9 cellular contexts compared by ENCODE assay signal in genomic region chr17:40485851-40486512, GRCh38. TPM values are rescaled to one million over a fixed set of nuclear protein-coding genes. Genes with fewer than 3 reads are reported as not detected.
DNase-seq lines count a peak whose midpoint lies in the region; ATAC-seq and TF ChIP-seq lines count a peak whose summit lies in the region.
"Had no signal": no experiment of that assay in that cellular context is flagged by ENCODE, and none has a peak within 500 bp of the region (broad histone marks: within the 10 kb centered on the region; RNA-seq: fewer than 3 reads in every experiment).

No MANE protein-coding gene starts in this region.

- no peak overlapping the region for H3K4me3 Mint-ChIP-seq in mesothelial cell of epicardium

- H3K4me1 Mint-ChIP-seq in mesothelial cell of epicardium: peaks cover 31% of the 10 kb centered on the region

- no peaks in the 10 kb centered on the region for H3K9me2 ChIP-seq in PC-3 (replicated peaks; ENCODE audit: low read length)

- peak overlapping the region; percentile 70 for H3K27ac Mint-ChIP-seq in mesothelial cell of epicardium

- intact Hi-C loops in PC-3 (cut with micrococcal nuclease) (loop anchor here (5.0 kb wide), 1 partner anchor 46 kb away; no protein-coding TSS in a partner anchor), body of pancreas (cut with DNase I) (no loop called here)

- peak overlapping the region; percentile 74 for H3K4me2 ChIP-seq in PC-3 (ENCODE audit: low read length)

- H3K4me3 ChIP-seq in PC-3 (ENCODE audit: low read length) (no peak overlapping the region), body of pancreas (no peak overlapping the region)

- H2AFZ ChIP-seq in PC-3 (ENCODE audit: low read length): no peak overlapping the region

- H3K4me1 ChIP-seq in PC-3 (ENCODE audit: insufficient read depth, low read length): peaks cover 66% of the 10 kb centered on the region
- peaks cover 10% of the 10 kb centered on the region for H3K4me1 ChIP-seq in body of pancreas

- DNase-seq in Daoy (ENCODE audit: low read depth) (peak; percentile 98), PC-3 (peak; percentile 91), body of pancreas (peak in 2 of 4 donors; percentile 27 to 49), mesothelial cell of epicardium (ENCODE audit: low spot score in 2 of 2, unreplicated experiment in 2 of 2) (no peak)
- DNase-seq in activated effector memory CD4-positive, alpha-beta T cell treated with anti-CD3 and anti-CD28 coated beads, Interleukin-2, amount 50 U/mL, for 16 hours: no peak
- DNase-seq in activated effector memory CD4-positive, alpha-beta T cell treated with Interleukin-2 at 50 U/mL for 16 hours: no peak

- ATAC-seq in PC-3: peak; percentile 78
- peak; percentile 16 for ATAC-seq in body of pancreas
- ATAC-seq in GM21390 (IDR thresholded peaks at IDR 0.05; ENCODE audit: unreplicated experiment): no peak
- no peak for ATAC-seq in HG03196 (IDR thresholded peaks at IDR 0.05; ENCODE audit: unreplicated experiment)

- H3K9me3 ChIP-seq in PC-3 (ENCODE audit: low read length) (no peaks in the 10 kb centered on the region), body of pancreas (no peaks in the 10 kb centered on the region)

- H3K27me3 ChIP-seq in PC-3 (ENCODE audit: low read length): no peaks in the 10 kb centered on the region
- no peaks in the 10 kb centered on the region for H3K27me3 ChIP-seq in body of pancreas

- no TSS peak for BruUV-seq in PC-3 (replicated peaks; lab: Mats Ljungman, UMichigan)

- peaks cover 31% of the 10 kb centered on the region for H3F3A ChIP-seq in PC-3 (ENCODE audit: low read length, unreplicated experiment)

- H3K36me3 ChIP-seq in PC-3 (ENCODE audit: low read depth, low read length) (peaks cover 63% of the 10 kb centered on the region), body of pancreas (replicated peaks in 1 of 2; ENCODE audit: insufficient read depth in 1 of 2, low read depth in 2 of 2) (no peaks in the 10 kb centered on the region)

- H3K36me3 Mint-ChIP-seq in mesothelial cell of epicardium: no peaks in the 10 kb centered on the region

- peak overlapping the region; percentile 79 for H3K9ac ChIP-seq in PC-3 (ENCODE audit: low read length)

- no peak for TF ChIP-seq CTCF in PC-3 (conservative IDR thresholded peaks at IDR 0.05; ENCODE audit: low read depth, low read length)
- TF ChIP-seq CTCF in body of pancreas (IDR thresholded peaks at IDR 0.05): no peak
- TF ChIP-seq CTCF in mesothelial cell of epicardium (IDR thresholded peaks at IDR 0.05; ENCODE audit: unreplicated experiment): no peak

- H3K79me2 ChIP-seq in PC-3 (ENCODE audit: low read length): no peaks in the 10 kb centered on the region

- POLR2A ChIA-PET in PC-3 (lab: Charles Lee; ENCODE audit: unreplicated experiment): interaction anchor here (0.5 kb wide), 1 partner anchor 346 kb away, joined by 5 read pairs; no protein-coding TSS in a partner anchor

- 43 to 47% methylated on average over 16 to 17 of the region's 17 CpGs for WGBS in body of pancreas, 2 donors

- CTCF ChIA-PET in PC-3 (lab: Charles Lee): interaction anchor here (0.6 to 1.3 kb wide), 2 partner anchors 9 to 47 kb away, joined by 4 to 15 read pairs; no protein-coding TSS in a partner anchor

- H3K27ac ChIP-seq in PC-3 (ENCODE audit: low read length): peak overlapping the region; percentile 99
- H3K27ac ChIP-seq in body of pancreas: peak overlapping the region in 2 of 4 donors; percentile 10 to 40
- H3K27ac ChIP-seq: HL-60 had no signal

- H3K27me3 Mint-ChIP-seq in mesothelial cell of epicardium (ENCODE audit: low read depth): no peaks in the 10 kb centered on the region

- H4K20me1 ChIP-seq in PC-3 (ENCODE audit: low read length): no peaks in the 10 kb centered on the region

- TF ChIP-seq POLR2A in body of pancreas (IDR thresholded peaks at IDR 0.05): no peak

- no peaks in the 10 kb centered on the region for H3K9me3 Mint-ChIP-seq in mesothelial cell of epicardium

RNA-seq across cellular contexts. Expression of gene TNS4, which starts 15.4 kb away (rescaled TPM):
- total RNA-seq in Daoy (2014; rRNA removed; shearing (Covaris generic)): 0.24 and 0.40 TPM in 2 replicates
- total RNA-seq in PC-3 (2014; rRNA removed): 127 and 128 TPM in 2 replicates
- not detected for total RNA-seq in body of pancreas
- 0.07 TPM in 1 of 3 replicates, not detected in the others for total RNA-seq in mesothelial cell of epicardium

RNA-seq across cellular contexts. Expression of gene IGFBP4, which starts 42.7 kb away (rescaled TPM):
- 67.4 and 68.8 TPM in 2 replicates for total RNA-seq in Daoy (2014; rRNA removed; shearing (Covaris generic))
- total RNA-seq in PC-3 (2014; rRNA removed) (164 and 297 TPM in 2 replicates), body of pancreas (100 to 1,000 TPM in 1 of 2 donors, 10 to 100 TPM in 1; 88.7 to 315 TPM), mesothelial cell of epicardium (106 to 111 TPM (median 108 TPM) in 3 replicates)

Comparison
In these comparisons a context has a peak if more than half of its experiments do, and no peak if none do; other contexts are left out.
1. DNase-seq: peak in Daoy (single experiment) and PC-3 (single experiment); none in mesothelial cell of epicardium (0 of 2), activated effector memory CD4-positive, alpha-beta T cell treated with anti-CD3 and anti-CD28 coated beads, Interleukin-2, amount 50 U/mL, for 16 hours (single experiment) and activated effector memory CD4-positive, alpha-beta T cell treated with Interleukin-2 at 50 U/mL for 16 hours (single experiment).
2. ATAC-seq: peak in PC-3 (single experiment) and body of pancreas (single experiment); none in GM21390 (single experiment) and HG03196 (single experiment).
3. RNA of gene TNS4, which starts 15.4 kb away (total RNA-seq): 127 to 128 TPM in PC-3; 0.24 to 0.40 TPM in Daoy, 0.07 TPM in mesothelial cell of epicardium and not detected in body of pancreas; every median in the first group is over 10 times any median in the second.